1 cellular context compared by ENCODE assay signal in genomic region chr1:59480188-59480888, GRCh38.
TF ChIP-seq lines count a peak whose summit lies in the region.

No MANE protein-coding gene starts in this region.

TF ChIP-seq in HepG2, 621 proteins besides CTCF, POLR2A, EP300 and RAD21 (continued from another document and continues in another):
- TF ChIP-seq THRA (CRISPR knock-in tag; IDR thresholded peaks at IDR 0.05; ENCODE audit: borderline replicate concordance) (peak; percentile 32; the same call in 1 of the 2 replicates), BCL6 (CRISPR knock-in tag; IDR thresholded peaks at IDR 0.05) (peak; percentile 26; the same call in 1 of the 2 replicates), POGZ (CRISPR knock-in tag; IDR thresholded peaks at IDR 0.05) (peak; percentile 88), PPARG (CRISPR knock-in tag; conservative IDR thresholded peaks at IDR 0.05) (peak; percentile 60; the same call in 1 of the 2 replicates), ZNF207 (IDR thresholded peaks at IDR 0.05; ENCODE audit: borderline replicate concordance) (no peak), ZSCAN30 (CRISPR knock-in tag; IDR thresholded peaks at IDR 0.05) (no peak), SOX5 (CRISPR knock-in tag; IDR thresholded peaks at IDR 0.05; ENCODE audit: borderline replicate concordance) (0 out of 2 replicates have a peak, but pooled peaks have one; percentile 13), FOXM1 (CRISPR knock-in tag; IDR thresholded peaks at IDR 0.05) (no peak), NFIC (IDR thresholded peaks at IDR 0.05; ENCODE audit: low read length) (no peak), RXRB (CRISPR knock-in tag; IDR thresholded peaks at IDR 0.05; ENCODE audit: borderline replicate concordance) (peak; percentile 51; the same call in 1 of the 2 replicates), HMGA1 (CRISPR knock-in tag; conservative IDR thresholded peaks at IDR 0.05) (no peak), MLLT10 (CRISPR knock-in tag; IDR thresholded peaks at IDR 0.05) (no peak), SETDB1 (CRISPR knock-in tag; IDR thresholded peaks at IDR 0.05; ENCODE audit: borderline replicate concordance) (no peak), MED1 (CRISPR knock-in tag; IDR thresholded peaks at IDR 0.05) (peak; percentile 53), SRSF4 (IDR thresholded peaks at IDR 0.05; ENCODE audit: low read depth, low read length, poor library complexity, severe bottlenecking) (no peak), ZNF331 (CRISPR knock-in tag; IDR thresholded peaks at IDR 0.05) (0 out of 2 replicates have a peak, but pooled peaks have one; percentile 31), ZNF276 (CRISPR knock-in tag; IDR thresholded peaks at IDR 0.05; ENCODE audit: low read depth) (no peak), TCF12 (IDR thresholded peaks at IDR 0.05) (no peak), TCF12 (CRISPR knock-in tag; IDR thresholded peaks at IDR 0.05) (no peak), ZNF431 (CRISPR knock-in tag; IDR thresholded peaks at IDR 0.05; ENCODE audit: borderline replicate concordance, low read depth) (no peak), ELF1 (CRISPR knock-in tag; IDR thresholded peaks at IDR 0.05) (0 out of 2 replicates have a peak, but pooled peaks have one; percentile 13), HNF4G (IDR thresholded peaks at IDR 0.05; ENCODE audit: borderline replicate concordance, low read depth, low read length) (peak; percentile 63), HNF4G (CRISPR knock-in tag; IDR thresholded peaks at IDR 0.05; ENCODE audit: borderline replicate concordance, low read depth) (peak; percentile 62; the same call in 1 of the 2 replicates), ZNF335 (CRISPR knock-in tag; IDR thresholded peaks at IDR 0.05) (no peak), ZNF652 (CRISPR knock-in tag; IDR thresholded peaks at IDR 0.05; ENCODE audit: borderline replicate concordance, low read depth) (0 out of 2 replicates have a peak, but pooled peaks have one; percentile 23), HNF4A (CRISPR knock-in tag; IDR thresholded peaks at IDR 0.05) (peak; percentile 90), HDAC1 (CRISPR knock-in tag; IDR thresholded peaks at IDR 0.05) (0 out of 2 replicates have a peak, but pooled peaks have one; percentile 34), CREB1 (IDR thresholded peaks at IDR 0.05) (no peak), CREB1 (CRISPR knock-in tag; IDR thresholded peaks at IDR 0.05) (peak; percentile 46; the same call in 1 of the 2 replicates), GATA4 (IDR thresholded peaks at IDR 0.05; ENCODE audit: borderline replicate concordance, low read depth) (no peak), MAX (IDR thresholded peaks at IDR 0.05) (0 out of 2 replicates have a peak, but pooled peaks have one; percentile 32), RARA (CRISPR knock-in tag; IDR thresholded peaks at IDR 0.05) (peak; percentile 32), SMC3 (IDR thresholded peaks at IDR 0.05; ENCODE audit: low read length) (0 out of 2 replicates have a peak, but pooled peaks have one; percentile 7), ZMYM3 (CRISPR knock-in tag; IDR thresholded peaks at IDR 0.05) (0 out of 2 replicates have a peak, but pooled peaks have one; percentile 23), FOXK1 (CRISPR knock-in tag; IDR thresholded peaks at IDR 0.05; ENCODE audit: borderline replicate concordance, low read depth) (peak; percentile 41; the same call in 1 of the 2 replicates), PAXIP1 (CRISPR knock-in tag; conservative IDR thresholded peaks at IDR 0.05) (peak; percentile 61), WIZ (CRISPR knock-in tag; IDR thresholded peaks at IDR 0.05) (no peak), ZNF644 (CRISPR knock-in tag; IDR thresholded peaks at IDR 0.05; ENCODE audit: low read depth) (peak; percentile 77), ZNF3 (CRISPR knock-in tag; IDR thresholded peaks at IDR 0.05) (no peak), MED8 (CRISPR knock-in tag; IDR thresholded peaks at IDR 0.05; ENCODE audit: insufficient replicate concordance) (no peak), NCOA2 (CRISPR knock-in tag; IDR thresholded peaks at IDR 0.05) (no peak), MTF1 (CRISPR knock-in tag; IDR thresholded peaks at IDR 0.05) (peak; percentile 53; the same call in 1 of the 2 replicates), ZMYM4 (CRISPR knock-in tag; IDR thresholded peaks at IDR 0.05) (peak; percentile 84), KMT2B (CRISPR knock-in tag; IDR thresholded peaks at IDR 0.05) (no peak), KMT2A (CRISPR knock-in tag; IDR thresholded peaks at IDR 0.05) (no peak), RELA (CRISPR knock-in tag; IDR thresholded peaks at IDR 0.05) (no peak), ZNF747 (CRISPR knock-in tag; IDR thresholded peaks at IDR 0.05; ENCODE audit: borderline replicate concordance) (no peak), ZNF674 (CRISPR knock-in tag; IDR thresholded peaks at IDR 0.05; ENCODE audit: low read depth) (no peak), NAIF1 (CRISPR knock-in tag; IDR thresholded peaks at IDR 0.05; ENCODE audit: borderline replicate concordance) (no peak), NPAS2 (CRISPR knock-in tag; IDR thresholded peaks at IDR 0.05; ENCODE audit: borderline replicate concordance) (no peak), RCOR2 (CRISPR knock-in tag; IDR thresholded peaks at IDR 0.05) (0 out of 2 replicates have a peak, but pooled peaks have one; percentile 22), ZMYM2 (CRISPR knock-in tag; IDR thresholded peaks at IDR 0.05) (peak; percentile 75; the same call in 1 of the 2 replicates)
- TF ChIP-seq, protein P1, sequence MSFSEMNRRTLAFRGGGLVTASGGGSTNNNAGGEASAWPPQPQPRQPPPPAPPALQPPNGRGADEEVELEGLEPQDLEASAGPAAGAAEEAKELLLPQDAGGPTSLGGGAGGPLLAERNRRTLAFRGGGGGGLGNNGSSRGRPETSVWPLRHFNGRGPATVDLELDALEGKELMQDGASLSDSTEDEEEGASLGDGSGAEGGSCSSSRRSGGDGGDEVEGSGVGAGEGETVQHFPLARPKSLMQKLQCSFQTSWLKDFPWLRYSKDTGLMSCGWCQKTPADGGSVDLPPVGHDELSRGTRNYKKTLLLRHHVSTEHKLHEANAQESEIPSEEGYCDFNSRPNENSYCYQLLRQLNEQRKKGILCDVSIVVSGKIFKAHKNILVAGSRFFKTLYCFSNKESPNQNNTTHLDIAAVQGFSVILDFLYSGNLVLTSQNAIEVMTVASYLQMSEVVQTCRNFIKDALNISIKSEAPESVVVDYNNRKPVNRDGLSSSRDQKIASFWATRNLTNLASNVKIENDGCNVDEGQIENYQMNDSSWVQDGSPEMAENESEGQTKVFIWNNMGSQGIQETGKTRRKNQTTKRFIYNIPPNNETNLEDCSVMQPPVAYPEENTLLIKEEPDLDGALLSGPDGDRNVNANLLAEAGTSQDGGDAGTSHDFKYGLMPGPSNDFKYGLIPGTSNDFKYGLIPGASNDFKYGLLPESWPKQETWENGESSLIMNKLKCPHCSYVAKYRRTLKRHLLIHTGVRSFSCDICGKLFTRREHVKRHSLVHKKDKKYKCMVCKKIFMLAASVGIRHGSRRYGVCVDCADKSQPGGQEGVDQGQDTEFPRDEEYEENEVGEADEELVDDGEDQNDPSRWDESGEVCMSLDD (CRISPR knock-in tag; IDR thresholded peaks at IDR 0.05; ENCODE audit: borderline replicate concordance) = no peak
- TF ChIP-seq, protein P2, sequence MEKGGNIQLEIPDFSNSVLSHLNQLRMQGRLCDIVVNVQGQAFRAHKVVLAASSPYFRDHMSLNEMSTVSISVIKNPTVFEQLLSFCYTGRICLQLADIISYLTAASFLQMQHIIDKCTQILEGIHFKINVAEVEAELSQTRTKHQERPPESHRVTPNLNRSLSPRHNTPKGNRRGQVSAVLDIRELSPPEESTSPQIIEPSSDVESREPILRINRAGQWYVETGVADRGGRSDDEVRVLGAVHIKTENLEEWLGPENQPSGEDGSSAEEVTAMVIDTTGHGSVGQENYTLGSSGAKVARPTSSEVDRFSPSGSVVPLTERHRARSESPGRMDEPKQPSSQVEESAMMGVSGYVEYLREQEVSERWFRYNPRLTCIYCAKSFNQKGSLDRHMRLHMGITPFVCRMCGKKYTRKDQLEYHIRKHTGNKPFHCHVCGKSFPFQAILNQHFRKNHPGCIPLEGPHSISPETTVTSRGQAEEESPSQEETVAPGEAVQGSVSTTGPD (CRISPR knock-in tag; IDR thresholded peaks at IDR 0.05) = no peak
- TF ChIP-seq, protein P3, sequence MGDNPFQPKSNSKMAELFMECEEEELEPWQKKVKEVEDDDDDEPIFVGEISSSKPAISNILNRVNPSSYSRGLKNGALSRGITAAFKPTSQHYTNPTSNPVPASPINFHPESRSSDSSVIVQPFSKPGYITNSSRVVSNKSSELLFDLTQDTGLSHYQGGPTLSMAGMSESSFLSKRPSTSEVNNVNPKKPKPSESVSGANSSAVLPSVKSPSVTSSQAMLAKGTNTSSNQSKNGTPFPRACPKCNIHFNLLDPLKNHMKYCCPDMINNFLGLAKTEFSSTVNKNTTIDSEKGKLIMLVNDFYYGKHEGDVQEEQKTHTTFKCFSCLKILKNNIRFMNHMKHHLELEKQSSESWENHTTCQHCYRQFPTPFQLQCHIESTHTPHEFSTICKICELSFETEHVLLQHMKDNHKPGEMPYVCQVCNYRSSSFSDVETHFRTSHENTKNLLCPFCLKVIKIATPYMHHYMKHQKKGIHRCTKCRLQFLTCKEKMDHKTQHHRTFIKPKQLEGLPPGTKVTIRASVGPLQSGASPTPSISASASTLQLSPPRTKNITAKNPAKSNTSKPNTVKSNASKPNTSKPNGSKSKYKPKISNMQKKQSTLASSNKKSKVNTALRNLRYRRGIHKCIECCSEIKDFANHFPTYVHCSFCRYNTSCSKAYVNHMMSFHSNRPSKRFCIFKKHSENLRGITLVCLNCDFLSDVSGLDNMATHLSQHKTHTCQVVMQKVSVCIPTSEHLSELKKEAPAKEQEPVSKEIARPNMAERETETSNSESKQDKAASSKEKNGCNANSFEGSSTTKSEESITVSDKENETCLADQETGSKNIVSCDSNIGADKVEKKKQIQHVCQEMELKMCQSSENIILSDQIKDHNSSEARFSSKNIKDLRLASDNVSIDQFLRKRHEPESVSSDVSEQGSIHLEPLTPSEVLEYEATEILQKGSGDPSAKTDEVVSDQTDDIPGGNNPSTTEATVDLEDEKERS (CRISPR knock-in tag; IDR thresholded peaks at IDR 0.05) = no peak
- TF ChIP-seq, protein P4, sequence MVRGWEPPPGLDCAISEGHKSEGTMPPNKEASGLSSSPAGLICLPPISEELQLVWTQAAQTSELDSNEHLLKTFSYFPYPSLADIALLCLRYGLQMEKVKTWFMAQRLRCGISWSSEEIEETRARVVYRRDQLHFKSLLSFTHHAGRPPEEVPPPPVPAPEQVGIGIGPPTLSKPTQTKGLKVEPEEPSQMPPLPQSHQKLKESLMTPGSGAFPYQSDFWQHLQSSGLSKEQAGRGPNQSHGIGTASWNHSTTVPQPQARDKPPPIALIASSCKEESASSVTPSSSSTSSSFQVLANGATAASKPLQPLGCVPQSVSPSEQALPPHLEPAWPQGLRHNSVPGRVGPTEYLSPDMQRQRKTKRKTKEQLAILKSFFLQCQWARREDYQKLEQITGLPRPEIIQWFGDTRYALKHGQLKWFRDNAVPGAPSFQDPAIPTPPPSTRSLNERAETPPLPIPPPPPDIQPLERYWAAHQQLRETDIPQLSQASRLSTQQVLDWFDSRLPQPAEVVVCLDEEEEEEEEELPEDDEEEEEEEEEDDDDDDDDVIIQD (CRISPR knock-in tag; IDR thresholded peaks at IDR 0.05; ENCODE audit: low read depth) = peak; percentile 99
